Comparison of ENCODE assay signal across 9 cellular contexts in genomic region chr7:137846588-137847417, GRCh38. TPM values are rescaled to one million over a fixed set of nuclear protein-coding genes. Genes with fewer than 3 reads are reported as not detected.
DNase-seq lines count a peak whose midpoint lies in the region; ATAC-seq and TF ChIP-seq lines count a peak whose summit lies in the region.
"Had no signal": no experiment of that assay in that cellular context is flagged by ENCODE, and none has a peak within 500 bp of the region (broad histone marks: within the 10 kb centered on the region; RNA-seq: fewer than 3 reads in every experiment).

Gene DGKI (minus strand): TSS chr7:137846974.

- H3K4me3 Mint-ChIP-seq in brain: peak within 1 kb of the TSS; percentile 89 to 94 (median 93)

- no peak within 1 kb of the TSS for H3K27ac ChIP-seq in spleen

- ATAC-seq in GM18907 (IDR thresholded peaks at IDR 0.05; ENCODE audit: unreplicated experiment): peak; percentile 49
- ATAC-seq: HCT116 had no signal

- H3K27ac Mint-ChIP-seq in brain: peak within 1 kb of the TSS; percentile 26 to 89 (median 76)

- DNase-seq in AG08395 (ENCODE audit: low spot score) (peak; percentile 70), NCI-H1092 treated with DMSO at 0.1 percent for 48 hours (lab: John Stamatoyannopoulos, UW) (peak; percentile 53), iPS-NIHi7 (ENCODE audit: extremely low spot score) (peak; percentile 62), spleen (no peak), kidney glomerular epithelial cell (lab: John Stamatoyannopoulos, UW) (no peak), dedifferentiated amniotic fluid mesenchymal stem cell (ENCODE audit: extremely low spot score) (no peak)

- intact Hi-C loops in spleen (cut with DNase I; ENCODE audit: low total_unique reads): no loop called here

- H3K36me3 ChIP-seq in spleen: no peaks in the 10 kb centered on the region

- H3K9me3 ChIP-seq in spleen: no peaks in the 10 kb centered on the region

- TF ChIP-seq CTCF in brain (conservative IDR thresholded peaks at IDR 0.05): no peak
- TF ChIP-seq CTCF in spleen (IDR thresholded peaks at IDR 0.05 in 8 of 11, conservative IDR thresholded peaks at IDR 0.05 in 3 of 11): no peak

- H3K36me3 Mint-ChIP-seq in brain: no peaks in the 10 kb centered on the region

- WGBS in spleen, 5 donors: 1 to 2% (median 2%) methylated on average over 24 to 93 of the region's 93 CpGs

- peaks cover 12% of the 10 kb centered on the region for H3K27me3 Mint-ChIP-seq in brain

- H3K9me3 Mint-ChIP-seq in brain: peaks cover 0 to 2% (median 0%) of the 10 kb centered on the region in 5 experiments

- H3K4me1 Mint-ChIP-seq in brain: peaks cover 48% of the 10 kb centered on the region

- TF ChIP-seq POLR2A in spleen (IDR thresholded peaks at IDR 0.05): no peak

- peak within 1 kb of the TSS in 7 of 8 donors; percentile 15 to 61 (median 19) for H3K4me3 ChIP-seq in spleen

- peaks cover 0 to 66% (median 46%) of the 10 kb centered on the region in 7 donors for H3K27me3 ChIP-seq in spleen (replicated peaks in 1 of 7)

- H3K4me1 ChIP-seq in spleen: peaks cover 6 to 16% (median 9%) of the 10 kb centered on the region in 6 donors

RNA-seq across cellular contexts. Expression of gene DGKI, which starts in this region (rescaled TPM):
- 2.5 TPM for polyA plus RNA-seq in brain (ENCODE audit: insufficient read depth, low read depth, low replicate concordance)
- 1 to 10 TPM in 1 of 7 donors, under 1 TPM in 6; 0.05 to 1.0 (median 0.61) TPM for total RNA-seq in spleen
- polyA plus RNA-seq in spleen: under 1 TPM; 0.03 to 0.22 (median 0.05) TPM

Comparison
In these comparisons a context has a peak if more than half of its experiments do, and no peak if none do; other contexts are left out.
1. DNase-seq: peak in AG08395 (single experiment), NCI-H1092 treated with DMSO at 0.1 percent for 48 hours (single experiment) and iPS-NIHi7 (single experiment); none in spleen (single experiment), kidney glomerular epithelial cell (single experiment) and dedifferentiated amniotic fluid mesenchymal stem cell (single experiment).